ENCODE assay signal across 8 cellular contexts in genomic region chr1:160030657-160031367, GRCh38. TPM values are rescaled to one million over a fixed set of nuclear protein-coding genes. Genes with fewer than 3 reads are reported as not detected.
A peak's percentile ranks its signal among the peaks of the same experiment; 100 is the strongest.
DNase-seq lines count a peak whose midpoint lies in the region; ATAC-seq and TF ChIP-seq lines count a peak whose summit lies in the region.

No MANE protein-coding gene starts in this region.

- no peaks in the 10 kb centered on the region for H3K9me3 Mint-ChIP-seq in dendritic cell treated with granulocyte-macrophage colony-stimulating factor and Interleukin-4, amounts not matched to agents 40 ng/mL and 50 ng/mL, for 4 days

- H3K4me1 Mint-ChIP-seq in dendritic cell treated with granulocyte-macrophage colony-stimulating factor and Interleukin-4, amounts not matched to agents 40 ng/mL and 50 ng/mL, for 4 days (ENCODE audit: low read depth), result peaks cover 24% of the 10 kb centered on the region

- H3K4me1 ChIP-seq in DOHH2 (ENCODE audit: control insufficient read depth, low read length) (peaks cover 32% of the 10 kb centered on the region), NT2/D1 (ENCODE audit: insufficient read depth, insufficient read length) (no peaks in the 10 kb centered on the region), mononuclear cell (ENCODE audit: insufficient read depth, low read length) (peaks cover 26% of the 10 kb centered on the region), uterus (peaks cover 0 to 6% of the 10 kb centered on the region in 2 donors)

- no peaks in the 10 kb centered on the region for H3K9me2 ChIP-seq in DOHH2 (replicated peaks; ENCODE audit: control insufficient read depth, low read length)

- peaks cover 28% of the 10 kb centered on the region for H3K79me2 ChIP-seq in DOHH2 (ENCODE audit: control insufficient read depth, low read length)

- H3K27me3 ChIP-seq in DOHH2 (ENCODE audit: control insufficient read depth, low read length) (no peaks in the 10 kb centered on the region), NT2/D1 (ENCODE audit: insufficient read depth, insufficient read length) (no peaks in the 10 kb centered on the region), mononuclear cell (ENCODE audit: insufficient read depth, low read length) (no peaks in the 10 kb centered on the region), uterus (no peaks in the 10 kb centered on the region)

- H3K36me3 ChIP-seq in DOHH2 (ENCODE audit: control insufficient read depth, low read length) (peaks cover 7% of the 10 kb centered on the region; the same call in 1 of the 2 replicates), NT2/D1 (ENCODE audit: insufficient read depth, insufficient read length, low read length) (no peaks in the 10 kb centered on the region), uterus (no peaks in the 10 kb centered on the region)

- H3K27ac ChIP-seq in DOHH2 (ENCODE audit: low read depth, low read length) (no peak overlapping the region), uterus (peak overlapping the region; percentile 74 to 76)

- H3F3A ChIP-seq in DOHH2 (ENCODE audit: control insufficient read depth, insufficient read depth), result no peaks in the 10 kb centered on the region

- intact Hi-C loops in dendritic cell treated with granulocyte-macrophage colony-stimulating factor and Interleukin-4, amounts not matched to agents 40 ng/mL and 50 ng/mL, for 4 days (cut with micrococcal nuclease), result no loop called here
- intact Hi-C loops in uterus (cut with DNase I; ENCODE audit: low total_unique reads), result no loop called here

- no peak for TF ChIP-seq CTCF in DOHH2 (IDR thresholded peaks at IDR 0.05; ENCODE audit: low read depth, low read length, poor library complexity, severe bottlenecking)
- no peak for TF ChIP-seq CTCF in uterus (IDR thresholded peaks at IDR 0.05)

- H3K9me3 ChIP-seq in DOHH2 (ENCODE audit: control insufficient read depth, insufficient read depth, low read length) (no peaks in the 10 kb centered on the region), NT2/D1 (ENCODE audit: insufficient read depth, low read length) (no peaks in the 10 kb centered on the region), mononuclear cell (ENCODE audit: low read depth, low read length) (no peaks in the 10 kb centered on the region), uterus (no peaks in the 10 kb centered on the region)

- peak overlapping the region; percentile 82 for H3K27ac Mint-ChIP-seq in dendritic cell treated with granulocyte-macrophage colony-stimulating factor and Interleukin-4, amounts not matched to agents 40 ng/mL and 50 ng/mL, for 4 days

- TF ChIP-seq POLR2A in uterus (IDR thresholded peaks at IDR 0.05), result no peak

- H4K20me1 ChIP-seq in DOHH2 (ENCODE audit: control insufficient read depth, insufficient read depth, low read depth, low read length), result no peaks in the 10 kb centered on the region

- H3K4me2 ChIP-seq in DOHH2 (ENCODE audit: low read length), result peak overlapping the region; percentile 87

- peaks cover 22% of the 10 kb centered on the region for H3K36me3 Mint-ChIP-seq in dendritic cell treated with granulocyte-macrophage colony-stimulating factor and Interleukin-4, amounts not matched to agents 40 ng/mL and 50 ng/mL, for 4 days (ENCODE audit: low read depth)

- H3K4me3 Mint-ChIP-seq in dendritic cell treated with granulocyte-macrophage colony-stimulating factor and Interleukin-4, amounts not matched to agents 40 ng/mL and 50 ng/mL, for 4 days, result peak overlapping the region; percentile 93

- DNase-seq in NT2/D1 (ENCODE audit: low read depth, low spot score), result no peak
- DNase-seq in uterus, result no peak
- no peak for DNase-seq in middle frontal gyrus (ENCODE audit: extremely low spot score, low spot score)

- H3K27me3 Mint-ChIP-seq in dendritic cell treated with granulocyte-macrophage colony-stimulating factor and Interleukin-4, amounts not matched to agents 40 ng/mL and 50 ng/mL, for 4 days, result peaks cover 6% of the 10 kb centered on the region

- H3K9ac ChIP-seq in NT2/D1 (ENCODE audit: insufficient read length, low read depth), result peak overlapping the region; percentile 86

- H3K4me3 ChIP-seq in DOHH2 (ENCODE audit: low read length) (peak overlapping the region; percentile 83), NT2/D1 (ENCODE audit: insufficient read length, low read depth) (peak overlapping the region; percentile 98), mononuclear cell (ENCODE audit: low read length) (peak overlapping the region; percentile 75), uterus (peak overlapping the region; percentile 64 to 83)

- ATAC-seq in GM21515 (IDR thresholded peaks at IDR 0.05; ENCODE audit: unreplicated experiment) (peak; percentile 14), HG03039 (IDR thresholded peaks at IDR 0.05; ENCODE audit: unreplicated experiment) (no peak)

RNA-seq across cellular contexts. Expression of gene PIGM, which starts 1.0 kb away (rescaled TPM):
- total RNA-seq in mononuclear cell (1.6 TPM), uterus (1 to 10 TPM; 1.8 to 9.4 (median 7.5) TPM)

RNA-seq across cellular contexts. Expression of gene KCNJ10, which starts 39.1 kb away (rescaled TPM):
- total RNA-seq in mononuclear cell (not detected), uterus (under 1 TPM in 1 of 4 donors, not detected in 3; 0.58 TPM)

RNA-seq across cellular contexts. Expression of gene KCNJ9, which starts 50.5 kb away (rescaled TPM):
- total RNA-seq in mononuclear cell (not detected), uterus (under 1 TPM in 1 of 4 donors, not detected in 3; 0.28 TPM)
